1 cellular context compared by ENCODE assay signal in the genomic region with DNA sequence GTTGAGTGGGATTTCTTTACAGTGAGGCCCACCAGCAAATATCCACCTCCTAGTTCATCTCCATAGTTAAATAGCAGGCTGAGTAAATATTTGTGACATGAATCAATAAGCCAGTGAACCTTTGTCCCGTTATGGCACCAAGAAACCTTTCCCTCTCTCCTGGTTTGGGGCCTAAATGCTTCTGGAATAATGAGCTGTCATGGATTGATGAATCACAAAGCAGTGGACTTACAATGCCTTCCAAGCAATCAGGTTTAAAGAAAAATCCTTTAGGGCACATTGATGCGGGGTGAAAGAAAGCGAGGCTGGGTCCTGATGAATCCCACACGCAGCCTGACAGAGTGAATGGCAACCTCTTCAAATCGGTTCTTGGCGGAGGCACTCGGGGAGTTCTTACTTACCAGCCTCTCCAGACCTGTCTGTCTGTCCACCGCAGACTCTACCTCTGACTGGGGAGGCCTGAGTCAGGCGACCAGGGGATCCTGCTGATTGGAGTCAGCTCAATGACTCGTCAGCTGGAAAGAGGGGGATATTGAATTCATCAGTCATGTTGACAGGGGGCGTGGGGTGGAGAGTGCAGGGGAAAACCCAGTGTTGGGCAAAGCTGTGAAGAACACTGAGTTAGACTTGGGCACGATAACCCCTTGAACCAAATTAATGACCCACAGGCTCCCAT.
TF ChIP-seq lines count a peak whose summit lies in the region.

No MANE protein-coding gene starts in this region.

TF ChIP-seq in HepG2, 621 proteins besides CTCF, POLR2A, EP300 and RAD21 (continued from another document and continues in another):
- TF ChIP-seq, protein P1, sequence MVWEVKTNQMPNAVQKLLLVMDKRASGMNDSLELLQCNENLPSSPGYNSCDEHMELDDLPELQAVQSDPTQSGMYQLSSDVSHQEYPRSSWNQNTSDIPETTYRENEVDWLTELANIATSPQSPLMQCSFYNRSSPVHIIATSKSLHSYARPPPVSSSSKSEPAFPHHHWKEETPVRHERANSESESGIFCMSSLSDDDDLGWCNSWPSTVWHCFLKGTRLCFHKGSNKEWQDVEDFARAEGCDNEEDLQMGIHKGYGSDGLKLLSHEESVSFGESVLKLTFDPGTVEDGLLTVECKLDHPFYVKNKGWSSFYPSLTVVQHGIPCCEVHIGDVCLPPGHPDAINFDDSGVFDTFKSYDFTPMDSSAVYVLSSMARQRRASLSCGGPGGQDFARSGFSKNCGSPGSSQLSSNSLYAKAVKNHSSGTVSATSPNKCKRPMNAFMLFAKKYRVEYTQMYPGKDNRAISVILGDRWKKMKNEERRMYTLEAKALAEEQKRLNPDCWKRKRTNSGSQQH (CRISPR knock-in tag; IDR thresholded peaks at IDR 0.05; ENCODE audit: low read depth), result no peak
- TF ChIP-seq ZEB1 (IDR thresholded peaks at IDR 0.05; ENCODE audit: insufficient replicate concordance, low read depth), result peak; percentile 45
- TF ChIP-seq, protein P2, sequence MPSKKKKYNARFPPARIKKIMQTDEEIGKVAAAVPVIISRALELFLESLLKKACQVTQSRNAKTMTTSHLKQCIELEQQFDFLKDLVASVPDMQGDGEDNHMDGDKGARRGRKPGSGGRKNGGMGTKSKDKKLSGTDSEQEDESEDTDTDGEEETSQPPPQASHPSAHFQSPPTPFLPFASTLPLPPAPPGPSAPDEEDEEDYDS (CRISPR knock-in tag; IDR thresholded peaks at IDR 0.05), result peak; percentile 40; the same call in 1 of the 2 replicates
- TF ChIP-seq ADNP (CRISPR knock-in tag; IDR thresholded peaks at IDR 0.05), result no peak
- no peak for TF ChIP-seq TAF15 (IDR thresholded peaks at IDR 0.05; ENCODE audit: low read depth, low read length, poor library complexity, severe bottlenecking)
- TF ChIP-seq, protein P3, sequence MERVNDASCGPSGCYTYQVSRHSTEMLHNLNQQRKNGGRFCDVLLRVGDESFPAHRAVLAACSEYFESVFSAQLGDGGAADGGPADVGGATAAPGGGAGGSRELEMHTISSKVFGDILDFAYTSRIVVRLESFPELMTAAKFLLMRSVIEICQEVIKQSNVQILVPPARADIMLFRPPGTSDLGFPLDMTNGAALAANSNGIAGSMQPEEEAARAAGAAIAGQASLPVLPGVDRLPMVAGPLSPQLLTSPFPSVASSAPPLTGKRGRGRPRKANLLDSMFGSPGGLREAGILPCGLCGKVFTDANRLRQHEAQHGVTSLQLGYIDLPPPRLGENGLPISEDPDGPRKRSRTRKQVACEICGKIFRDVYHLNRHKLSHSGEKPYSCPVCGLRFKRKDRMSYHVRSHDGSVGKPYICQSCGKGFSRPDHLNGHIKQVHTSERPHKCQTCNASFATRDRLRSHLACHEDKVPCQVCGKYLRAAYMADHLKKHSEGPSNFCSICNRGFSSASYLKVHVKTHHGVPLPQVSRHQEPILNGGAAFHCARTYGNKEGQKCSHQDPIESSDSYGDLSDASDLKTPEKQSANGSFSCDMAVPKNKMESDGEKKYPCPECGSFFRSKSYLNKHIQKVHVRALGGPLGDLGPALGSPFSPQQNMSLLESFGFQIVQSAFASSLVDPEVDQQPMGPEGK (CRISPR knock-in tag; IDR thresholded peaks at IDR 0.05), result peak; percentile 54
- TF ChIP-seq, protein P4, sequence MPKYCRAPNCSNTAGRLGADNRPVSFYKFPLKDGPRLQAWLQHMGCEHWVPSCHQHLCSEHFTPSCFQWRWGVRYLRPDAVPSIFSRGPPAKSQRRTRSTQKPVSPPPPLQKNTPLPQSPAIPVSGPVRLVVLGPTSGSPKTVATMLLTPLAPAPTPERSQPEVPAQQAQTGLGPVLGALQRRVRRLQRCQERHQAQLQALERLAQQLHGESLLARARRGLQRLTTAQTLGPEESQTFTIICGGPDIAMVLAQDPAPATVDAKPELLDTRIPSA (CRISPR knock-in tag; IDR thresholded peaks at IDR 0.05; ENCODE audit: borderline replicate concordance), result no peak
- peak; percentile 85 for TF ChIP-seq MIXL1 (CRISPR knock-in tag; IDR thresholded peaks at IDR 0.05)
- TF ChIP-seq, protein P5, sequence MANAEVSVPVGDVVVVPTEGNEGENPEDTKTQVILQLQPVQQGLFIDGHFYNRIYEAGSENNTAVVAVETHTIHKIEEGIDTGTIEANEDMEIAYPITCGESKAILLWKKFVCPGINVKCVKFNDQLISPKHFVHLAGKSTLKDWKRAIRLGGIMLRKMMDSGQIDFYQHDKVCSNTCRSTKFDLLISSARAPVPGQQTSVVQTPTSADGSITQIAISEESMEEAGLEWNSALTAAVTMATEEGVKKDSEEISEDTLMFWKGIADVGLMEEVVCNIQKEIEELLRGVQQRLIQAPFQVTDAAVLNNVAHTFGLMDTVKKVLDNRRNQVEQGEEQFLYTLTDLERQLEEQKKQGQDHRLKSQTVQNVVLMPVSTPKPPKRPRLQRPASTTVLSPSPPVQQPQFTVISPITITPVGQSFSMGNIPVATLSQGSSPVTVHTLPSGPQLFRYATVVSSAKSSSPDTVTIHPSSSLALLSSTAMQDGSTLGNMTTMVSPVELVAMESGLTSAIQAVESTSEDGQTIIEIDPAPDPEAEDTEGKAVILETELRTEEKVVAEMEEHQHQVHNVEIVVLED (CRISPR knock-in tag; IDR thresholded peaks at IDR 0.05; ENCODE audit: borderline replicate concordance), result no peak
- TF ChIP-seq, protein P6, sequence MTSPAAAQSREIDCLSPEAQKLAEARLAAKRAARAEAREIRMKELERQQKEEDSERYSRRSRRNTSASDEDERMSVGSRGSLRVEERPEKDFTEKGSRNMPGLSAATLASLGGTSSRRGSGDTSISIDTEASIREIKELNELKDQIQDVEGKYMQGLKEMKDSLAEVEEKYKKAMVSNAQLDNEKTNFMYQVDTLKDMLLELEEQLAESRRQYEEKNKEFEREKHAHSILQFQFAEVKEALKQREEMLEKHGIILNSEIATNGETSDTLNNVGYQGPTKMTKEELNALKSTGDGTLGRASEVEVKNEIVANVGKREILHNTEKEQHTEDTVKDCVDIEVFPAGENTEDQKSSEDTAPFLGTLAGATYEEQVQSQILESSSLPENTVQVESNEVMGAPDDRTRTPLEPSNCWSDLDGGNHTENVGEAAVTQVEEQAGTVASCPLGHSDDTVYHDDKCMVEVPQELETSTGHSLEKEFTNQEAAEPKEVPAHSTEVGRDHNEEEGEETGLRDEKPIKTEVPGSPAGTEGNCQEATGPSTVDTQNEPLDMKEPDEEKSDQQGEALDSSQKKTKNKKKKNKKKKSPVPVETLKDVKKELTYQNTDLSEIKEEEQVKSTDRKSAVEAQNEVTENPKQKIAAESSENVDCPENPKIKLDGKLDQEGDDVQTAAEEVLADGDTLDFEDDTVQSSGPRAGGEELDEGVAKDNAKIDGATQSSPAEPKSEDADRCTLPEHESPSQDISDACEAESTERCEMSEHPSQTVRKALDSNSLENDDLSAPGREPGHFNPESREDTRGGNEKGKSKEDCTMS (CRISPR knock-in tag; conservative IDR thresholded peaks at IDR 0.05), result no peak
- TF ChIP-seq, protein P7, sequence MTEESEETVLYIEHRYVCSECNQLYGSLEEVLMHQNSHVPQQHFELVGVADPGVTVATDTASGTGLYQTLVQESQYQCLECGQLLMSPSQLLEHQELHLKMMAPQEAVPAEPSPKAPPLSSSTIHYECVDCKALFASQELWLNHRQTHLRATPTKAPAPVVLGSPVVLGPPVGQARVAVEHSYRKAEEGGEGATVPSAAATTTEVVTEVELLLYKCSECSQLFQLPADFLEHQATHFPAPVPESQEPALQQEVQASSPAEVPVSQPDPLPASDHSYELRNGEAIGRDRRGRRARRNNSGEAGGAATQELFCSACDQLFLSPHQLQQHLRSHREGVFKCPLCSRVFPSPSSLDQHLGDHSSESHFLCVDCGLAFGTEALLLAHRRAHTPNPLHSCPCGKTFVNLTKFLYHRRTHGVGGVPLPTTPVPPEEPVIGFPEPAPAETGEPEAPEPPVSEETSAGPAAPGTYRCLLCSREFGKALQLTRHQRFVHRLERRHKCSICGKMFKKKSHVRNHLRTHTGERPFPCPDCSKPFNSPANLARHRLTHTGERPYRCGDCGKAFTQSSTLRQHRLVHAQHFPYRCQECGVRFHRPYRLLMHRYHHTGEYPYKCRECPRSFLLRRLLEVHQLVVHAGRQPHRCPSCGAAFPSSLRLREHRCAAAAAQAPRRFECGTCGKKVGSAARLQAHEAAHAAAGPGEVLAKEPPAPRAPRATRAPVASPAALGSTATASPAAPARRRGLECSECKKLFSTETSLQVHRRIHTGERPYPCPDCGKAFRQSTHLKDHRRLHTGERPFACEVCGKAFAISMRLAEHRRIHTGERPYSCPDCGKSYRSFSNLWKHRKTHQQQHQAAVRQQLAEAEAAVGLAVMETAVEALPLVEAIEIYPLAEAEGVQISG (CRISPR knock-in tag; IDR thresholded peaks at IDR 0.05), result peak; percentile 37; the same call in 1 of the 2 replicates
- TF ChIP-seq MTF2 (CRISPR knock-in tag; IDR thresholded peaks at IDR 0.05; ENCODE audit: borderline replicate concordance), result no peak
- no peak for TF ChIP-seq AHR (CRISPR knock-in tag; IDR thresholded peaks at IDR 0.05)
- no peak for TF ChIP-seq PAWR (CRISPR knock-in tag; IDR thresholded peaks at IDR 0.05; ENCODE audit: borderline replicate concordance)
- TF ChIP-seq ZNF496 (CRISPR knock-in tag; IDR thresholded peaks at IDR 0.05; ENCODE audit: insufficient replicate concordance), result no peak
- 0 out of 2 replicates have a peak, but pooled peaks have one; percentile 26 for TF ChIP-seq YEATS2 (CRISPR knock-in tag; IDR thresholded peaks at IDR 0.05; ENCODE audit: borderline replicate concordance)
- TF ChIP-seq, protein P8, sequence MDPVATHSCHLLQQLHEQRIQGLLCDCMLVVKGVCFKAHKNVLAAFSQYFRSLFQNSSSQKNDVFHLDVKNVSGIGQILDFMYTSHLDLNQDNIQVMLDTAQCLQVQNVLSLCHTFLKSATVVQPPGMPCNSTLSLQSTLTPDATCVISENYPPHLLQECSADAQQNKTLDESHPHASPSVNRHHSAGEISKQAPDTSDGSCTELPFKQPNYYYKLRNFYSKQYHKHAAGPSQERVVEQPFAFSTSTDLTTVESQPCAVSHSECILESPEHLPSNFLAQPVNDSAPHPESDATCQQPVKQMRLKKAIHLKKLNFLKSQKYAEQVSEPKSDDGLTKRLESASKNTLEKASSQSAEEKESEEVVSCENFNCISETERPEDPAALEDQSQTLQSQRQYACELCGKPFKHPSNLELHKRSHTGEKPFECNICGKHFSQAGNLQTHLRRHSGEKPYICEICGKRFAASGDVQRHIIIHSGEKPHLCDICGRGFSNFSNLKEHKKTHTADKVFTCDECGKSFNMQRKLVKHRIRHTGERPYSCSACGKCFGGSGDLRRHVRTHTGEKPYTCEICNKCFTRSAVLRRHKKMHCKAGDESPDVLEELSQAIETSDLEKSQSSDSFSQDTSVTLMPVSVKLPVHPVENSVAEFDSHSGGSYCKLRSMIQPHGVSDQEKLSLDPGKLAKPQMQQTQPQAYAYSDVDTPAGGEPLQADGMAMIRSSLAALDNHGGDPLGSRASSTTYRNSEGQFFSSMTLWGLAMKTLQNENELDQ (CRISPR knock-in tag; IDR thresholded peaks at IDR 0.05; ENCODE audit: borderline replicate concordance), result no peak
- TF ChIP-seq ZNF839 (CRISPR knock-in tag; IDR thresholded peaks at IDR 0.05; ENCODE audit: borderline replicate concordance), result no peak
- no peak for TF ChIP-seq CBX2 (IDR thresholded peaks at IDR 0.05; ENCODE audit: low read depth, low read length)
- TF ChIP-seq CBX2 (CRISPR knock-in tag; IDR thresholded peaks at IDR 0.05; ENCODE audit: low read depth), result no peak
- peak; percentile 86 for TF ChIP-seq DPF2 (CRISPR knock-in tag; IDR thresholded peaks at IDR 0.05; ENCODE audit: borderline replicate concordance, low read depth)
- TF ChIP-seq, protein P9, sequence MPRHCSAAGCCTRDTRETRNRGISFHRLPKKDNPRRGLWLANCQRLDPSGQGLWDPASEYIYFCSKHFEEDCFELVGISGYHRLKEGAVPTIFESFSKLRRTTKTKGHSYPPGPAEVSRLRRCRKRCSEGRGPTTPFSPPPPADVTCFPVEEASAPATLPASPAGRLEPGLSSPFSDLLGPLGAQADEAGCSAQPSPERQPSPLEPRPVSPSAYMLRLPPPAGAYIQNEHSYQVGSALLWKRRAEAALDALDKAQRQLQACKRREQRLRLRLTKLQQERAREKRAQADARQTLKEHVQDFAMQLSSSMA (CRISPR knock-in tag; IDR thresholded peaks at IDR 0.05), result no peak
- peak; percentile 78 for TF ChIP-seq SAP130 (CRISPR knock-in tag; IDR thresholded peaks at IDR 0.05; ENCODE audit: low read depth)
- 0 out of 2 replicates have a peak, but pooled peaks have one; percentile 19 for TF ChIP-seq MYC (CRISPR knock-in tag; IDR thresholded peaks at IDR 0.05; ENCODE audit: borderline replicate concordance)
- TF ChIP-seq ZC3H4 (CRISPR knock-in tag; IDR thresholded peaks at IDR 0.05; ENCODE audit: borderline replicate concordance), result no peak
- no peak for TF ChIP-seq PLRG1 (conservative IDR thresholded peaks at IDR 0.05)
- TF ChIP-seq PAX8 (CRISPR knock-in tag; IDR thresholded peaks at IDR 0.05; ENCODE audit: borderline replicate concordance), result no peak
- TF ChIP-seq SNAPC2 (CRISPR knock-in tag; IDR thresholded peaks at IDR 0.05), result no peak
- TF ChIP-seq, protein P10, sequence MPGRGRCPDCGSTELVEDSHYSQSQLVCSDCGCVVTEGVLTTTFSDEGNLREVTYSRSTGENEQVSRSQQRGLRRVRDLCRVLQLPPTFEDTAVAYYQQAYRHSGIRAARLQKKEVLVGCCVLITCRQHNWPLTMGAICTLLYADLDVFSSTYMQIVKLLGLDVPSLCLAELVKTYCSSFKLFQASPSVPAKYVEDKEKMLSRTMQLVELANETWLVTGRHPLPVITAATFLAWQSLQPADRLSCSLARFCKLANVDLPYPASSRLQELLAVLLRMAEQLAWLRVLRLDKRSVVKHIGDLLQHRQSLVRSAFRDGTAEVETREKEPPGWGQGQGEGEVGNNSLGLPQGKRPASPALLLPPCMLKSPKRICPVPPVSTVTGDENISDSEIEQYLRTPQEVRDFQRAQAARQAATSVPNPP (CRISPR knock-in tag; IDR thresholded peaks at IDR 0.05), result no peak
- no peak for TF ChIP-seq ZNF619 (CRISPR knock-in tag; IDR thresholded peaks at IDR 0.05)
- peak; percentile 26; the same call in 1 of the 2 replicates for TF ChIP-seq PHF8 (CRISPR knock-in tag; IDR thresholded peaks at IDR 0.05)
- TF ChIP-seq ZNF10 (CRISPR knock-in tag; IDR thresholded peaks at IDR 0.05; ENCODE audit: borderline replicate concordance, low read depth), result no peak
- peak; percentile 67 for TF ChIP-seq ZMYM4 (CRISPR knock-in tag; IDR thresholded peaks at IDR 0.05)
- 0 out of 2 replicates have a peak, but pooled peaks have one; percentile 37 for TF ChIP-seq ZNF589 (CRISPR knock-in tag; conservative IDR thresholded peaks at IDR 0.05)
- peak; percentile 39; the same call in 1 of the 2 replicates for TF ChIP-seq IRF2 (CRISPR knock-in tag; IDR thresholded peaks at IDR 0.05)
